9 cellular contexts compared by ENCODE assay signal in the genomic region with DNA sequence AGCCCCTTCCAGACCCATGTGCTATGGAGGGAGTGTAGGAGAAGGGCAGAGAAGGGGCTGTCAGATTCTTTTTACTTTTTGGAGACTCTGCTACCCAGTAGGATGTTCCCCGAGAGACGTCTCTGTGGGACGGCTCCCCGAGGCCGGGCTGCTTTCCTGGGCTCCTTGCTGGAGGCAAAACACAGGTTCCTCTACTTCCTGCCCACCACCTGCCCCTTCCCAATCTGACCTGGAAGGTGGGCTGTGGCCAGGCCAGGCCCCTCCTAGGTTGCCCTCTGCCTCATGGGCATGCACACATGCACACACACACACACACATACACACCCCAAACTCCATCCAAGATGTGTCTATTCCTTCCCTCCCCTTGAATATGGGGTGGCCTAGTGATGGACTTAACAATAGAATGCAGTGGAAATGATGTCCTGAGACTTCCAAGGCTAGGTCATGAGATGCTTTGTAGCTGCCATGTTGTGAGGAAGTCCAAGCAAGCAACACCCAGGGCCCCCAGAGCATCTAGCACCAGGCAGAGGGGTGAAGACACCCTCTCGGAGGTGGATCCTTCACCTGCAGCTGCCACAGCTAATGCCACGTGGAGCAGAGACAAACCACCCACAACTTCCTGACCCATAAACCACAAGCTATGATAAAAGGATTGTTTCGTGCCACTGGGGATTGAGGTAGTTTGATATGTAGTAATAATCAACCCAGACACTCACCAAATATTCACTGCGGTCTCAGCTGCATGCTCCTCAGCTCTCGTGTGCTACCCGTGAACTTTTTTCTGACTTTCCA. TPM values are rescaled to one million over a fixed set of nuclear protein-coding genes. Genes with fewer than 3 reads are reported as not detected.
DNase-seq lines count a peak whose midpoint lies in the region; ATAC-seq and TF ChIP-seq lines count a peak whose summit lies in the region.
"Had no signal": no experiment of that assay in that cellular context is flagged by ENCODE, and none has a peak within 500 bp of the region (broad histone marks: within the 10 kb centered on the region; RNA-seq: fewer than 3 reads in every experiment).

No MANE protein-coding gene starts in this region.

- H3K9me3 Mint-ChIP-seq in chondrocyte (ENCODE audit: low read depth) = no peaks in the 10 kb centered on the region

- peak; percentile 33 for ATAC-seq in HG02884 (IDR thresholded peaks at IDR 0.05; ENCODE audit: unreplicated experiment)
- no peak for ATAC-seq in omental fat pad (ENCODE audit: low FRiP score)

- DNase-seq in GM13977 (ENCODE audit: low spot score) (peak; percentile 60), T-helper 22 cell (ENCODE audit: low read depth) (peak; percentile 56), AML-193 (lab: John Stamatoyannopoulos, UW) (no peak), omental fat pad (ENCODE audit: low spot score) (no peak), chondrocyte (ENCODE audit: low spot score) (no peak)
- peak; percentile 23 for DNase-seq in effector CD8-positive, alpha-beta T cell (lab: John Stamatoyannopoulos, UW)
- DNase-seq in stimulated activated CD8-positive, alpha-beta memory T cell treated with anti-CD3 and anti-CD28 coated beads, Interleukin-7, amount 100 ng/mL, for 24 hours (ENCODE audit: low read depth) = peak; percentile 48

- H3K4me3 Mint-ChIP-seq in chondrocyte (ENCODE audit: unreplicated experiment) = no peak overlapping the region

- in situ Hi-C loops in GM13977 (cut with MboI; ENCODE audit: low pct_unique_long_range_greater_than_20kb, low sequenced_read_pairs, unreplicated experiment) = no loop called here

- H3K4me1 Mint-ChIP-seq in chondrocyte (ENCODE audit: low read depth) = peaks cover 26% of the 10 kb centered on the region

- H3K36me3 Mint-ChIP-seq in chondrocyte (ENCODE audit: low read depth) = peaks cover 2% of the 10 kb centered on the region

- H3K27me3 Mint-ChIP-seq in chondrocyte (ENCODE audit: low read depth) = peaks cover 26% of the 10 kb centered on the region

- no peak for TF ChIP-seq CTCF in GM13977 (IDR thresholded peaks at IDR 0.05; ENCODE audit: extremely low read depth, insufficient read depth, missing control alignments)
- no peak for TF ChIP-seq CTCF in omental fat pad (IDR thresholded peaks at IDR 0.05)
- TF ChIP-seq CTCF in chondrocyte (IDR thresholded peaks at IDR 0.05) = no peak

- no peak overlapping the region for H3K27ac Mint-ChIP-seq in chondrocyte (ENCODE audit: unreplicated experiment)

RNA-seq across cellular contexts. Expression of a gene that starts 1.6 kb away (rescaled TPM):
- total RNA-seq in omental fat pad (1 to 10 TPM in 1 of 4 donors, under 1 TPM in 3; 0.36 to 2.4 (median 0.56) TPM), chondrocyte (0.67 to 1.2 TPM in 2 of 3 replicates, not detected in the other)

RNA-seq across cellular contexts. Expression of a gene that starts 19.1 kb away (rescaled TPM):
- total RNA-seq in omental fat pad (not detected), chondrocyte (not detected in 3 replicates)
- total RNA-seq: urinary bladder had no signal

RNA-seq across cellular contexts. Expression of a gene that starts 48.2 kb away (rescaled TPM):
- 1 to 10 TPM in 2 of 4 donors, under 1 TPM in 2; 0.47 to 1.7 (median 0.96) TPM for total RNA-seq in omental fat pad
- total RNA-seq in chondrocyte = 0.99 to 2.1 TPM (median 1.9 TPM) in 3 replicates

RNA-seq across cellular contexts. Expression of a gene that starts 50.8 kb away (rescaled TPM):
- not detected for total RNA-seq in omental fat pad
- not detected in 3 replicates for total RNA-seq in chondrocyte
- total RNA-seq: urinary bladder had no signal

Comparison
In these comparisons a context has a peak if more than half of its experiments do, and no peak if none do; other contexts are left out.
1. DNase-seq: peak in GM13977 (single experiment), T-helper 22 cell (single experiment), effector CD8-positive, alpha-beta T cell (single experiment) and stimulated activated CD8-positive, alpha-beta memory T cell treated with anti-CD3 and anti-CD28 coated beads, Interleukin-7, amount 100 ng/mL, for 24 hours (single experiment); none in AML-193 (0 of 2), omental fat pad (single experiment) and chondrocyte (single experiment).